ENCODE assay signal across 8 cellular contexts in the genomic region with DNA sequence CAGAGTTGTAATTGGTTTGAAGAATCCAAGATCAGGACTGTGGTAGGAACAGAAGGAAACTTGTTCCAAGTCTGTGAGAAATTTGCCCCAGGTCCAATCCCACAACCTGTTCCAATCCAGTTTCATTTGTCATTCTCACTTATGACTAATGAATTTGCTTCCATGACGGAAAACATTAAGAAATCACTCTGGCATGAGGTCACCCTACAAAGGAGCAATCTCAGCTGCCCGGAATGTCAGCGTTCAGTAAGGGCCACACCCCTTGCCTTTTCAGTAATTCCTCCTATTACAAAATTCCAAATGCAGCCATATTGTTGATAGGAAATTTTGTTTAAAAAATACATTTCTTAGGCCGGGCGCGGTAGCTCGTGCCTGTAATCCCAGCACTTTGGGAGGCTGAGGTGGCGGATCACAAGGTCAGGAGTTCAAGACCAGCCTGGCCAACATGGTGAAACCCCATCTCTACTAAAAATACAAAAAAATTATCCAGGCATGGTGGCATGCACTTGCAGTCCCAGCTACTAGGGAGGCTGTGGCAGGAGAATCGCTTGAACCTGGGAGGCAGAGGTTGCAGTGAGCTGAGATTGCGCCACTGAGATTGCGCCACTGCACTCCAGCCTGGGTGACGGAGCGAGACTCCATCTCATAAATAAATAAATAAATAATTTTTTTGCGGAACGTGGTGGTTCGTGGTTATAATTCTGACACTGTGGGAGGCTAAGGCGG. TPM values are rescaled to one million over a fixed set of nuclear protein-coding genes. Genes with fewer than 3 reads are reported as not detected.
DNase-seq lines count a peak whose midpoint lies in the region; ATAC-seq and TF ChIP-seq lines count a peak whose summit lies in the region.
"Not testable (repeated sequence)": the region's sequence is repeated elsewhere in the genome, so short reads cannot be mapped to it uniquely, and the experiment has no call there.

No MANE protein-coding gene starts in this region.

- H3K27me3 ChIP-seq in MG63, gastrocnemius medialis: not testable (repeated sequence)

- TF ChIP-seq POLR2A in gastrocnemius medialis (IDR thresholded peaks at IDR 0.05): not testable (repeated sequence)

- H3K36me3 ChIP-seq in MG63, gastrocnemius medialis: not testable (repeated sequence)

- H3K27ac ChIP-seq in gastrocnemius medialis: peak overlapping the region; percentile 25 to 66 (median 50)

- H3K9me3 ChIP-seq in MG63, gastrocnemius medialis: not testable (repeated sequence)

- peak; percentile 96 to 97 for ATAC-seq in gastrocnemius medialis

- not testable (repeated sequence) for TF ChIP-seq CTCF in gastrocnemius medialis (IDR thresholded peaks at IDR 0.05 in 4 of 5, conservative IDR thresholded peaks at IDR 0.05 in 1 of 5)

- in situ Hi-C loops in gastrocnemius medialis (cut with MboI; ENCODE audit: low sequenced_read_pairs in 4 of 4): not testable (repeated sequence)

- intact Hi-C loops in gastrocnemius medialis (cut with DNase I; ENCODE audit: low total_unique reads): loop anchor here (2.0 kb wide), 1 partner anchor 64 kb away; no protein-coding TSS in a partner anchor

- H3K4me3 ChIP-seq in MG63, gastrocnemius medialis: not testable (repeated sequence)

- peak; percentile 98 for DNase-seq in A172 (ENCODE audit: low spot score)
- DNase-seq in GM03348 (ENCODE audit: low spot score): peak; percentile 89
- peak; percentile 81 for DNase-seq in MG63
- DNase-seq in SW480 (ENCODE audit: low spot score): peak; percentile 85
- DNase-seq in dedifferentiated amniotic fluid mesenchymal stem cell (ENCODE audit: extremely low spot score): peak; percentile 96
- peak; percentile 82 for DNase-seq in glomerular visceral epithelial cell (ENCODE audit: extremely low spot score)
- DNase-seq in lung microvascular endothelial cell (ENCODE audit: low read depth in 2 of 2): peak; percentile 41 to 98
- peak; percentile 63 to 71 for DNase-seq in gastrocnemius medialis

- not testable (repeated sequence) for H3K4me1 ChIP-seq in gastrocnemius medialis

RNA-seq across cellular contexts. Expression of a gene that starts 36.3 kb away (rescaled TPM):
- 19.7 and 30.2 TPM in 2 replicates for total RNA-seq in A172 (2014; rRNA removed; shearing (Covaris generic))
- 8.5 and 11.0 TPM in 2 replicates for total RNA-seq in MG63 (2014; rRNA removed; shearing (Covaris generic); ENCODE audit: low replicate concordance)
- total RNA-seq in lung microvascular endothelial cell (7.0 and 14.3 TPM in 2 replicates), gastrocnemius medialis (10 to 100 TPM; 12.1 to 23.3 (median 20.5) TPM)

RNA-seq across cellular contexts. Expression of a gene that starts 42.0 kb away (rescaled TPM):
- 52.0 and 58.5 TPM in 2 replicates for total RNA-seq in A172 (2014; rRNA removed; shearing (Covaris generic))
- total RNA-seq in MG63 (2014; rRNA removed; shearing (Covaris generic); ENCODE audit: low replicate concordance): 23.9 and 75.3 TPM in 2 replicates
- total RNA-seq in lung microvascular endothelial cell (20.7 and 29.2 TPM in 2 replicates), gastrocnemius medialis (100 to 1,000 TPM; 371 to 626 (median 552) TPM)
